ENCODE assay signal across 23 cellular contexts in the genomic region with DNA sequence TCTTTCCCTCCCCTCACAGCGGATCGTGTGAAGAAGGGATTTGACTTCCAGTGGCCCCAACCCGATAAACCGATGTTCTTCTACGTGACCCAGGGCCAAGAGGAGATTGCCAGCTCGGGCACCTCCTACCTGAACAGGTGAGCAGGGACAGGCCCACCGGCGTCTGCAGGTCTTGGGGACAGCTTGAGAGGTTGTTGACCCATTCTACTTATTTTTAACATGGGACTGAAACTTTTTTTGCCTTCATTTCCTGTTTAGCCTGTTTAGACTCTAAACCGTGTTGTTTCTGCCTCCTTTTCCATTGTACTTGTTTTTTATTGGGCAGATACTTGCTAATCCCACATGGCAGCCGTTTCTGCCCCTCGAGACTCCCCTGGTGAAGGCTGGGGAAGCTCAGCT. TPM values are rescaled to one million over a fixed set of nuclear protein-coding genes. Genes with fewer than 3 reads are reported as not detected.
"Had no signal": no experiment of that assay in that cellular context is flagged by ENCODE, and none has a peak within 500 bp of the region (broad histone marks: within the 10 kb centered on the region; RNA-seq: fewer than 3 reads in every experiment).

No MANE protein-coding gene starts in this region.

- H3K9me3 ChIP-seq: esophagus squamous epithelium, pancreas, prostate gland, right atrium auricular region, thoracic aorta, uterus had no signal

- FAIRE-seq: islet of Langerhans, pancreas had no signal

- DNase-seq: activated CD4-positive, alpha-beta memory T cell treated with anti-CD3 and anti-CD28 coated beads for 36 hours; activated CD4-positive, alpha-beta T cell treated with anti-CD3 and anti-CD28 coated beads, Interleukin-2, amount 10 ng/mL, durations not matched to agents 24 days and 14 days; activated CD4-positive, CD25-positive, alpha-beta regulatory T cell treated with anti-CD3 and anti-CD28 coated beads, Interleukin-2, amount 50 U/mL, for 72 hours; activated gamma-delta T cell treated with Interleukin-2 at 50 U/mL for 16 hours; activated naive CD8-positive, alpha-beta T cell treated with anti-CD3 and anti-CD28 coated beads, Interleukin-2, amount 50 U/mL, for 24 hours; activated T-cell treated with anti-CD3 and anti-CD28 coated beads, Interleukin-2, amount 50 U/mL, for 4 hours; effector CD4-positive, alpha-beta T cell; esophagus squamous epithelium; foreskin melanocyte; naive thymus-derived CD4-positive, alpha-beta T cell; stimulated activated naive CD8-positive, alpha-beta T cell treated with anti-CD3 and anti-CD28 coated beads, Interleukin-15, Interleukin-2, amounts not matched to agents 100 U/mL and 50 U/mL, for 24 hours; T-helper 17 cell; T1000 had no signal

- H3K27me3 ChIP-seq: esophagus squamous epithelium, pancreas, right atrium auricular region, uterus had no signal

- H3K36me3 ChIP-seq: uterus had no signal

- H3K4me3 ChIP-seq: esophagus squamous epithelium, pancreas, prostate gland, right atrium auricular region, thoracic aorta, uterus had no signal

- H3K27ac ChIP-seq: epithelial cell of prostate, esophagus squamous epithelium, pancreas, right atrium auricular region, thoracic aorta, uterus had no signal

- H3K4me1 ChIP-seq: pancreas, prostate gland, uterus had no signal

- ATAC-seq: activated naive CD8-positive, alpha-beta T cell treated with anti-CD3 and anti-CD28 coated beads, Interleukin-2, amount 50 U/mL, for 24 hours; activated T-cell treated with anti-CD3 and anti-CD28 coated beads, Interleukin-2, amount 50 U/mL, for 4 hours; activated T-helper 17 cell treated with anti-CD3 and anti-CD28 coated beads, Interleukin-2, amount 50 U/mL, for 72 hours; naive thymus-derived CD4-positive, alpha-beta T cell; pancreas; stimulated activated naive CD8-positive, alpha-beta T cell treated with anti-CD3 and anti-CD28 coated beads, Interleukin-15, Interleukin-2, amounts not matched to agents 100 U/mL and 50 U/mL, for 24 hours; T-helper 17 cell had no signal

RNA-seq across cellular contexts. Expression of gene CERS1, which starts 35.7 kb away (rescaled TPM):
- total RNA-seq: activated CD4-positive, alpha-beta memory T cell treated with anti-CD3 and anti-CD28 coated beads for 36 hours; activated T-helper 17 cell treated with anti-CD3 and anti-CD28 coated beads, Interleukin-2, amount 50 U/mL, for 72 hours; naive thymus-derived CD4-positive, alpha-beta T cell; subcutaneous adipose tissue; T-helper 17 cell had no signal
- polyA plus RNA-seq: liver; naive thymus-derived CD4-positive, alpha-beta T cell had no signal
